ENCODE assay signal across 8 cellular contexts in the genomic region with DNA sequence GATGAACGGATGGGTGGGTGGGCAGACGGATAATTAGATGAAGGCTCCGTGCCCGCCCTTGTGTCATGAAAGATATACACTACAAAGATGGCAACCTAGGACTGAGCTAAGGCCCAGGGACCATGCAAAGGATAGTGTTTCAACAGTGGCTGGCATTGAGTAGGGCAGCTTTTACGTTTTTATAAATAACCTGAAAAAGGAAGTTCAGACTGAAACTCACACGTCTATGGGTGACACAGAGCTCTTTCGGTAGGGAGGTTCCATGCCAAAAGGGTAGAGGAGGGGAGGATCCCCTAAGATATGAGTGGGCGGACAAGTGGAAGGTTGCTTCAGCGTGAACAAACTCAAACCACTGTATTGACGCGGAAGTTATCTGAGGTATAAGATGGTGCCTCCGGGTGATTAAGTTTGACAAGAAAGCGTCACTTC.
DNase-seq lines count a peak whose midpoint lies in the region; ATAC-seq, FAIRE-seq and TF ChIP-seq lines count a peak whose summit lies in the region.
"Had no signal": no experiment of that assay in that cellular context is flagged by ENCODE, and none has a peak within 500 bp of the region (broad histone marks: within the 10 kb centered on the region; RNA-seq: fewer than 3 reads in every experiment).

No MANE protein-coding gene starts in this region.

- H3K27ac Mint-ChIP-seq in natural killer cell treated with Interleukin-12 subunit alpha and Interleukin-12 subunit beta and Interleukin-15 and Interleukin-18, amount 100 ng/mL, for 72 hours: peak overlapping the region in 1 of 2 donors; percentile 92

- no peak for TF ChIP-seq CTCF in tibial nerve (IDR thresholded peaks at IDR 0.05)

- peak; percentile 73 for DNase-seq in activated CD4-positive, alpha-beta T cell treated with anti-CD3 and anti-CD28 coated beads for 48 hours
- DNase-seq in natural killer cell treated with Interleukin-12 subunit alpha and Interleukin-12 subunit beta and Interleukin-15 and Interleukin-18, amount 100 ng/mL, for 72 hours (ENCODE audit: low spot score): peak; percentile 89
- DNase-seq in frontal cortex (ENCODE audit: low spot score in 2 of 2): no peak
- DNase-seq in HuH-7.5 (ENCODE audit: low spot score): no peak
- DNase-seq in tibial nerve (ENCODE audit: low spot score in 2 of 2): no peak

- H3K4me1 ChIP-seq in tibial nerve: peaks cover 0 to 28% (median 13%) of the 10 kb centered on the region in 4 donors

- H3K27me3 ChIP-seq in tibial nerve: no peaks in the 10 kb centered on the region

- no peaks in the 10 kb centered on the region for H3K36me3 ChIP-seq in tibial nerve

- no peaks in the 10 kb centered on the region for H3K27me3 Mint-ChIP-seq in natural killer cell treated with Interleukin-12 subunit alpha and Interleukin-12 subunit beta and Interleukin-15 and Interleukin-18, amount 100 ng/mL, for 72 hours

- H3K9me3 Mint-ChIP-seq in natural killer cell treated with Interleukin-12 subunit alpha and Interleukin-12 subunit beta and Interleukin-15 and Interleukin-18, amount 100 ng/mL, for 72 hours: peaks cover 4% of the 10 kb centered on the region

- no peak overlapping the region for H3K4me3 ChIP-seq in tibial nerve

- ATAC-seq in GM19452 (IDR thresholded peaks at IDR 0.05; ENCODE audit: unreplicated experiment): peak; percentile 85
- peak; percentile 81 for ATAC-seq in HG03196 (IDR thresholded peaks at IDR 0.05; ENCODE audit: unreplicated experiment)
- ATAC-seq in natural killer cell treated with Interleukin-12 subunit alpha and Interleukin-12 subunit beta and Interleukin-15 and Interleukin-18, amount 100 ng/mL, for 72 hours: peak; percentile 89 to 92
- ATAC-seq: Panc1 had no signal

- H3K9me3 ChIP-seq in tibial nerve: no peaks in the 10 kb centered on the region

- H3K4me3 Mint-ChIP-seq in natural killer cell treated with Interleukin-12 subunit alpha and Interleukin-12 subunit beta and Interleukin-15 and Interleukin-18, amount 100 ng/mL, for 72 hours: peak overlapping the region; percentile 80

- FAIRE-seq in frontal cortex (lab: Jason Lieb, UNC): no peak

- no peak for TF ChIP-seq POLR2A in tibial nerve (IDR thresholded peaks at IDR 0.05)

- H3K4me1 Mint-ChIP-seq in natural killer cell treated with Interleukin-12 subunit alpha and Interleukin-12 subunit beta and Interleukin-15 and Interleukin-18, amount 100 ng/mL, for 72 hours (ENCODE audit: low read depth in 2 of 2): peaks cover 16 to 36% of the 10 kb centered on the region in 2 donors

- TF ChIP-seq EP300 in tibial nerve (IDR thresholded peaks at IDR 0.05): peak in 1 of 2 donors; percentile 19

- 80 to 81% methylated on average over 13 of the region's 13 CpGs for WGBS in tibial nerve, 2 donors

- H3K36me3 Mint-ChIP-seq in natural killer cell treated with Interleukin-12 subunit alpha and Interleukin-12 subunit beta and Interleukin-15 and Interleukin-18, amount 100 ng/mL, for 72 hours: no peaks in the 10 kb centered on the region

- H3K27ac ChIP-seq in tibial nerve: peak overlapping the region in 1 of 4 donors; percentile 30

Comparison
In these comparisons a context has a peak if more than half of its experiments do, and no peak if none do; other contexts are left out.
1. DNase-seq: peak in activated CD4-positive, alpha-beta T cell treated with anti-CD3 and anti-CD28 coated beads for 48 hours (single experiment) and natural killer cell treated with Interleukin-12 subunit alpha and Interleukin-12 subunit beta and Interleukin-15 and Interleukin-18, amount 100 ng/mL, for 72 hours (single experiment); none in frontal cortex (0 of 2), HuH-7.5 (single experiment) and tibial nerve (0 of 2).
2. Peak in every context shown above with its lines, with median percentiles within 50 percentile points of each other: ATAC-seq.